In the genomic region with DNA sequence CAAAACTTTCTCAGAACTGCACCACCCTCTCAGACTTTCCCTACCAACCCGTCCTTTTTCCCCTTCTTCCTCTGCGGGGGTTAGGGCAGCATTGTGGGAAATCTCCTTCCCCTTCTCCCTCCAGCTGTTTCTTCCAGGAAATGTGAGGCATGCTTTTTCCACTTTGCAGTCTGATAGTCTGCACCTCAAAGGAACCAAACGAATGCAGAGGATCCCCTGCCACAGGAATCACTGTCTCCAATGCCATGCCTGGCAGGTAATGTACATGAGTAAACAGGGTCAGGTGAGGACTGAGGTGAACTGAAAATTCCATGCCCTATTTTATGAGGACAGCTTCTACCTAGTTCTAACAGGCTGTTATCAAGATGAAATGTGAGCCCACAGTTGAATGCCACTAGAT, we compare ENCODE assay signal across 39 cellular contexts.
DNase-seq lines count a peak whose midpoint lies in the region; ATAC-seq, FAIRE-seq and TF ChIP-seq lines count a peak whose summit lies in the region.
"Had no signal": no experiment of that assay in that cellular context is flagged by ENCODE, and none has a peak within 500 bp of the region (broad histone marks: within the 10 kb centered on the region; RNA-seq: fewer than 3 reads in every experiment).

No MANE protein-coding gene starts in this region.

- H3K9me3 Mint-ChIP-seq in stimulated activated naive CD8-positive, alpha-beta T cell treated with anti-CD3 and anti-CD28 coated beads, Interleukin-15, Interleukin-2, amounts not matched to agents 100 ng/mL and 50 ng/mL, for 24 hours, result no peaks in the 10 kb centered on the region
- no peaks in the 10 kb centered on the region for H3K9me3 Mint-ChIP-seq in natural killer cell treated with Interleukin-12 subunit alpha and Interleukin-12 subunit beta and Interleukin-15 and Interleukin-18, amount 100 ng/mL, for 72 hours
- H3K9me3 Mint-ChIP-seq: activated naive CD8-positive, alpha-beta T cell treated with anti-CD3 and anti-CD28 coated beads, Interleukin-2, amount 10 ng/mL, durations not matched to agents 7 days and 5 days; CD8-positive, alpha-beta T cell; mesothelial cell of epicardium; naive B cell had no signal

- H3K36me3 ChIP-seq in GM12878 (ENCODE audit: control insufficient read depth in 2 of 2, insufficient read depth in 2 of 2, low read length in 1 of 2) (no peaks in the 10 kb centered on the region), mucosa of descending colon (ENCODE audit: low read depth) (no peaks in the 10 kb centered on the region), aorta (ENCODE audit: control insufficient read depth in 1 of 2, insufficient read depth in 2 of 2, low read length in 1 of 2) (no peaks in the 10 kb centered on the region)
- H3K36me3 ChIP-seq: ascending aorta, cardiac muscle cell had no signal

- peaks cover 63% of the 10 kb centered on the region for H3K4me1 Mint-ChIP-seq in stimulated activated naive CD8-positive, alpha-beta T cell treated with anti-CD3 and anti-CD28 coated beads, Interleukin-15, Interleukin-2, amounts not matched to agents 100 ng/mL and 50 ng/mL, for 24 hours (ENCODE audit: low read depth)
- peaks cover 26% of the 10 kb centered on the region in 2 donors for H3K4me1 Mint-ChIP-seq in natural killer cell treated with Interleukin-12 subunit alpha and Interleukin-12 subunit beta and Interleukin-15 and Interleukin-18, amount 100 ng/mL, for 72 hours (ENCODE audit: low read depth in 2 of 2)

- 87% methylated on average over 3 of the region's 3 CpGs for WGBS in GM12878 (ENCODE audit: insufficient coverage, insufficient replicate concordance, low lambda C conversion rate, missing lambda C conversion rate)
- 51 to 55% methylated on average over 3 of the region's 3 CpGs for WGBS in aorta, 2 donors

- no peak for ATAC-seq in stimulated activated naive CD8-positive, alpha-beta T cell treated with anti-CD3 and anti-CD28 coated beads, Interleukin-15, Interleukin-2, amounts not matched to agents 100 U/mL and 50 U/mL, for 24 hours
- ATAC-seq in GM12878 (no peak), mucosa of descending colon (peak; percentile 67), aorta (ENCODE audit: low FRiP score) (no peak)
- no peak for ATAC-seq in natural killer cell treated with Interleukin-12 subunit alpha and Interleukin-12 subunit beta and Interleukin-15 and Interleukin-18, amount 100 ng/mL, for 72 hours
- ATAC-seq: A549; activated CD8-positive, alpha-beta memory T cell treated with anti-CD3 and anti-CD28 coated beads, Interleukin-2, amount 10 ng/mL, durations not matched to agents 7 days and 5 days; CD8-positive, alpha-beta T cell; left ventricle myocardium superior had no signal

- no peaks in the 10 kb centered on the region for H3K36me3 Mint-ChIP-seq in stimulated activated naive CD8-positive, alpha-beta T cell treated with anti-CD3 and anti-CD28 coated beads, Interleukin-15, Interleukin-2, amounts not matched to agents 100 ng/mL and 50 ng/mL, for 24 hours (ENCODE audit: low read depth)
- H3K36me3 Mint-ChIP-seq in natural killer cell treated with Interleukin-12 subunit alpha and Interleukin-12 subunit beta and Interleukin-15 and Interleukin-18, amount 100 ng/mL, for 72 hours, result no peaks in the 10 kb centered on the region
- H3K36me3 Mint-ChIP-seq: mesothelial cell of epicardium, naive B cell had no signal

- TF ChIP-seq POLR2A in GM12878 (IDR thresholded peaks at IDR 0.05; ENCODE audit: low read depth, low read length), result no peak

- intact Hi-C loops in GM12878 (cut with micrococcal nuclease; ENCODE audit: unreplicated experiment) (no loop called here), mucosa of descending colon (cut with DNase I, micrococcal nuclease) (no loop called here), aorta (cut with DNase I) (no loop called here)

- H4K20me1 ChIP-seq in GM12878 (ENCODE audit: control insufficient read depth, insufficient read depth), result no peaks in the 10 kb centered on the region

- FAIRE-seq in GM12878 (lab: Jason Lieb, UNC), result no peak
- FAIRE-seq: A549, colon, GM19239 had no signal

- TF ChIP-seq EP300 in GM12878 (IDR thresholded peaks at IDR 0.05; ENCODE audit: borderline replicate concordance in 1 of 2, control insufficient read depth in 1 of 2, low read depth in 2 of 2, low read length in 2 of 2), result no peak

- no peak overlapping the region for H2AFZ ChIP-seq in GM12878 (ENCODE audit: control insufficient read depth, low read depth, low read length)

- DNase-seq in stimulated activated naive CD8-positive, alpha-beta T cell treated with anti-CD3 and anti-CD28 coated beads, Interleukin-15, Interleukin-2, amounts not matched to agents 100 U/mL and 50 U/mL, for 24 hours, result no peak
- DNase-seq in GM12878 (ENCODE audit: low read depth, low spot score) (no peak), mucosa of descending colon (no peak), DMS79 (lab: John Stamatoyannopoulos, UW) (no peak), iPS-NIHi11 (ENCODE audit: low spot score) (no peak), aorta (no peak)
- no peak for DNase-seq in natural killer cell treated with Interleukin-12 subunit alpha and Interleukin-12 subunit beta and Interleukin-15 and Interleukin-18, amount 100 ng/mL, for 72 hours (ENCODE audit: low spot score)
- DNase-seq: activated CD4-positive, alpha-beta T cell treated with anti-CD3 and anti-CD28 coated beads, Interleukin-2, amount 50 U/mL, for 4 hours; activated CD8-positive, alpha-beta memory T cell treated with anti-CD3 and anti-CD28 coated beads, Interleukin-2, amount 10 ng/mL, durations not matched to agents 7 days and 5 days; activated gamma-delta T cell treated with Interleukin-2 at 50 U/mL for 16 hours; activated naive CD8-positive, alpha-beta T cell treated with anti-CD3 and anti-CD28 coated beads, Interleukin-2, amount 10 ng/mL, durations not matched to agents 7 days and 5 days; activated T-cell treated with anti-CD3 and anti-CD28 coated beads, Interleukin-2, amount 50 U/mL, for 48 hours; CD8-positive, alpha-beta T cell; effector CD4-positive, alpha-beta T cell; H7; hippocampal formation; Kasumi-1; left ventricle myocardium superior; MV-4-11; naive B cell; NCI-H1436 treated with DMSO at 0.1 percent for 48 hours; NCI-H2107; NCI-H446 treated with DMSO at 0.1 percent for 48 hours; NCI-H774; occipital lobe; retina; stimulated activated naive CD4-positive, alpha-beta T cell treated with Interleukin-2 at 50 U/mL for 16 hours; T-helper 1 cell; testis had no signal

- H3K27me3 Mint-ChIP-seq in stimulated activated naive CD8-positive, alpha-beta T cell treated with anti-CD3 and anti-CD28 coated beads, Interleukin-15, Interleukin-2, amounts not matched to agents 100 ng/mL and 50 ng/mL, for 24 hours, result no peaks in the 10 kb centered on the region
- no peaks in the 10 kb centered on the region for H3K27me3 Mint-ChIP-seq in natural killer cell treated with Interleukin-12 subunit alpha and Interleukin-12 subunit beta and Interleukin-15 and Interleukin-18, amount 100 ng/mL, for 72 hours
- H3K27me3 Mint-ChIP-seq: activated CD8-positive, alpha-beta memory T cell treated with anti-CD3 and anti-CD28 coated beads, Interleukin-2, amount 10 ng/mL, durations not matched to agents 7 days and 5 days; activated naive CD8-positive, alpha-beta T cell treated with anti-CD3 and anti-CD28 coated beads, Interleukin-2, amount 10 ng/mL, durations not matched to agents 7 days and 5 days; naive B cell had no signal

- CTCF ChIA-PET in GM12878 (lab: Yijun Ruan, JAX), result interaction anchor here (0.9 to 2.0 kb wide), 4 partner anchors 10 to 28 kb away, joined by 3 to 11 read pairs (median 4); no protein-coding TSS in a partner anchor

- H3K4me1 ChIP-seq in GM12878 (ENCODE audit: control insufficient read depth, insufficient read depth, low read length) (peaks cover 14% of the 10 kb centered on the region), mucosa of descending colon (ENCODE audit: low read depth) (no peaks in the 10 kb centered on the region), aorta (ENCODE audit: control insufficient read depth in 1 of 2, insufficient read depth in 2 of 2, low read length in 2 of 2) (no peaks in the 10 kb centered on the region)
- H3K4me1 ChIP-seq: A549, ascending aorta had no signal

- H3K9ac ChIP-seq in GM12878 (ENCODE audit: control insufficient read depth, insufficient read depth, low read length), result no peak overlapping the region

- RAD21 ChIA-PET in GM12878 (lab: Charles Lee; ENCODE audit: unreplicated experiment), result interaction anchor here (1.5 to 2.3 kb wide), 3 partner anchors 12 to 22 kb away, joined by 4 to 9 read pairs (median 6); no protein-coding TSS in a partner anchor

- no peaks in the 10 kb centered on the region for H3K79me2 ChIP-seq in GM12878 (ENCODE audit: control insufficient read depth, insufficient read depth, low read length)

- no peak overlapping the region for H3K4me3 Mint-ChIP-seq in stimulated activated naive CD8-positive, alpha-beta T cell treated with anti-CD3 and anti-CD28 coated beads, Interleukin-15, Interleukin-2, amounts not matched to agents 100 ng/mL and 50 ng/mL, for 24 hours
- no peak overlapping the region for H3K4me3 Mint-ChIP-seq in natural killer cell treated with Interleukin-12 subunit alpha and Interleukin-12 subunit beta and Interleukin-15 and Interleukin-18, amount 100 ng/mL, for 72 hours
- H3K4me3 Mint-ChIP-seq: activated CD8-positive, alpha-beta memory T cell treated with anti-CD3 and anti-CD28 coated beads, Interleukin-2, amount 10 ng/mL, durations not matched to agents 7 days and 5 days; activated naive CD8-positive, alpha-beta T cell treated with anti-CD3 and anti-CD28 coated beads, Interleukin-2, amount 10 ng/mL, durations not matched to agents 7 days and 5 days; CD8-positive, alpha-beta T cell; mesothelial cell of epicardium; naive B cell had no signal

- H3K27ac Mint-ChIP-seq in stimulated activated naive CD8-positive, alpha-beta T cell treated with anti-CD3 and anti-CD28 coated beads, Interleukin-15, Interleukin-2, amounts not matched to agents 100 ng/mL and 50 ng/mL, for 24 hours, result peak overlapping the region; percentile 40
- H3K27ac Mint-ChIP-seq in natural killer cell treated with Interleukin-12 subunit alpha and Interleukin-12 subunit beta and Interleukin-15 and Interleukin-18, amount 100 ng/mL, for 72 hours, result no peak overlapping the region
- H3K27ac Mint-ChIP-seq: activated CD8-positive, alpha-beta memory T cell treated with anti-CD3 and anti-CD28 coated beads, Interleukin-2, amount 10 ng/mL, durations not matched to agents 7 days and 5 days; activated naive CD8-positive, alpha-beta T cell treated with anti-CD3 and anti-CD28 coated beads, Interleukin-2, amount 10 ng/mL, durations not matched to agents 7 days and 5 days; mesothelial cell of epicardium had no signal

- in situ Hi-C loops in GM12878 (cut with MboI), result no loop called here

- H3K27me3 ChIP-seq in GM12878 (replicated peaks in 1 of 2; ENCODE audit: control insufficient read depth in 2 of 2, insufficient read depth in 2 of 2, low read length in 1 of 2) (no peaks in the 10 kb centered on the region), aorta (ENCODE audit: control insufficient read depth in 1 of 2, insufficient read depth in 2 of 2, low read length in 1 of 2) (no peaks in the 10 kb centered on the region)
- H3K27me3 ChIP-seq: ascending aorta, cardiac muscle cell, testis had no signal

- SMC1A ChIA-PET in GM12878 (lab: Charles Lee; ENCODE audit: uncharacterized antibody, unreplicated experiment), result interaction anchor here (1.3 to 7.6 kb wide), 8 partner anchors 9 to 64 kb away, joined by 4 to 133 read pairs (median 5); no protein-coding TSS in a partner anchor

- H3K4me3 ChIP-seq in GM12878, result no peak overlapping the region
- no peak overlapping the region for H3K4me3 ChIP-seq in mucosa of descending colon
- no peak overlapping the region for H3K4me3 ChIP-seq in aorta (ENCODE audit: low read length in 2 of 2)
- H3K4me3 ChIP-seq: A549, ascending aorta, cardiac muscle cell, skin epidermis, testis had no signal

- TF ChIP-seq CTCF in GM12878 (IDR thresholded peaks at IDR 0.05 in 2 of 3, conservative IDR thresholded peaks at IDR 0.05 in 1 of 3; ENCODE audit: control insufficient read depth in 2 of 3, extremely low read depth in 1 of 3, insufficient read depth in 1 of 3, low read depth in 3 of 3, low read length in 3 of 3), result no peak
- TF ChIP-seq CTCF in mucosa of descending colon (IDR thresholded peaks at IDR 0.05), result no peak

- BruUV-seq in GM12878 (replicated peaks; lab: Mats Ljungman, UMichigan), result no TSS peak

- no peak overlapping the region for H3K4me2 ChIP-seq in GM12878 (ENCODE audit: control insufficient read depth, insufficient read depth)
- H3K4me2 ChIP-seq: A549 had no signal

- POLR2A ChIA-PET in GM12878 (lab: Charles Lee), result interaction anchor here (0.6 to 1.6 kb wide), 6 partner anchors 8 to 214 kb away, joined by 3 to 4 read pairs (median 3); no protein-coding TSS in a partner anchor

- no peak for TF ChIP-seq RAD21 in GM12878 (IDR thresholded peaks at IDR 0.05; ENCODE audit: insufficient read depth, low read depth, low read length)

- H3K9me3 ChIP-seq in GM12878 (replicated peaks; ENCODE audit: control insufficient read depth, insufficient read depth, low read length) (no peaks in the 10 kb centered on the region), mucosa of descending colon (no peaks in the 10 kb centered on the region), aorta (ENCODE audit: control insufficient read depth, low read length) (no peaks in the 10 kb centered on the region)
- H3K9me3 ChIP-seq: A549, ascending aorta, testis had no signal

- no peak overlapping the region for H3K27ac ChIP-seq in GM12878 (ENCODE audit: control insufficient read depth, insufficient read depth)
- H3K27ac ChIP-seq in aorta (ENCODE audit: low read depth in 1 of 2, low read length in 2 of 2), result no peak overlapping the region
- H3K27ac ChIP-seq: ascending aorta, cardiac muscle cell, epithelial cell of prostate, HL-60, skin epidermis, testis had no signal
